In the genomic region with DNA sequence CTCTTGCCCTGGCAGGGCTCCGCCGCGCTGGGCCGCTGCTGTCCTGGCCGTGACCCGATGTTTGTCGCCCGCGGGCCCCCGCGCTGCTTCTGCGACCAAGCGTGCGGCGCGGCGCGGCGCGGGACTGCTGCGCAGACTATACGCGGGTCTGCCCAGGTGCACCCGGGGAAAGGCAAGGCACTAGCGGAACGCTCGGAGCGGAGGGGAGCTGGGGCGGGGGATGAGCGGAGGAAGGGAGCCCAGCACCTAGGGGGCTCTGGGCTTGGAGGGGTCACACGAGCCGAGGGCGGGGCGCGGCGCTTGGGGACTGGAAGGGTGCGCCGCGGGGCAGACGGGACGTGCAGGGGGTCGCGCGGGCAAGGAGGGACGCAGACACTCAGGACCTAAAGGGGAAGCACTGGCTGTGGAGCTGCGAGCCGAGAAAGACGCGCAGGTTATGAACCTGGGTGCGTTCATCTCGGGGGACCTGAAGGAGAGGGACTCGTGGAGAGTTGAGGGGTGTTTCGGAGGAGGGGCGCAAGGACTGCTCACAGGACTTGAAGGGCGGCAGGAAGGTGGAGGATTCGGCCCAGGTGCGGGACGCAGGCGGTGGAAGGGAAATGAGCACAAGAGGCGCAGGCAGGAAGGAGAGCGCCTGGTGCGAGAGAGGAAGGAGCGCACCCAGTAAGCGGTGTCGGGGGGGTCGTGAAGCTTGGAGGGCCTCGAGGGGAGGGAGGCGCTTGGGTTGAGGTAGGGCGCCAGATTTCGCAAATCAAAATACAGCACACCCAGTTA, we compare ENCODE assay signal across 8 cellular contexts. TPM values are rescaled to one million over a fixed set of nuclear protein-coding genes. Genes with fewer than 3 reads are reported as not detected.
DNase-seq lines count a peak whose midpoint lies in the region; ATAC-seq and TF ChIP-seq lines count a peak whose summit lies in the region.

No MANE protein-coding gene starts in this region.

- H4K8ac ChIP-seq in mesenchymal stem cell (ENCODE audit: low read length), result no peak overlapping the region

- 4% methylated on average over 57 of the region's 70 CpGs for WGBS in mesenchymal stem cell
- under 1% methylated on average over 70 of the region's 70 CpGs for WGBS in urinary bladder

- H3K27ac ChIP-seq in mesenchymal stem cell (ENCODE audit: low read length, poor library complexity, severe bottlenecking) (no peak overlapping the region), urinary bladder (ENCODE audit: low read depth) (no peak overlapping the region)

- H3K9ac ChIP-seq in mesenchymal stem cell (ENCODE audit: low read length), result no peak overlapping the region

- peak overlapping the region in 1 of 2 experiments; percentile 47 for H3K4ac ChIP-seq in mesenchymal stem cell (ENCODE audit: low read depth in 1 of 2, low read length in 2 of 2)

- H2BK12ac ChIP-seq in mesenchymal stem cell (ENCODE audit: low read length in 2 of 2), result no peak overlapping the region

- TF ChIP-seq CTCF in cardiac fibroblast (IDR thresholded peaks at IDR 0.05; ENCODE audit: low read depth, low read length), result no peak

- H3K27me3 ChIP-seq in mesenchymal stem cell (ENCODE audit: control insufficient read depth in 1 of 2, insufficient read depth in 1 of 2, low read length in 2 of 2), result peaks cover 59 to 74% of the 10 kb centered on the region in 2 experiments

- H3K4me2 ChIP-seq in mesenchymal stem cell (ENCODE audit: low read length, poor library complexity, severe bottlenecking), result peak overlapping the region; percentile 36

- no peaks in the 10 kb centered on the region for H3K79me1 ChIP-seq in mesenchymal stem cell (replicated peaks; ENCODE audit: low read length, poor library complexity, severe bottlenecking)

- no peak for ATAC-seq in HG02981 (IDR thresholded peaks at IDR 0.05; ENCODE audit: unreplicated experiment)

- no peak overlapping the region for H2BK5ac ChIP-seq in mesenchymal stem cell (ENCODE audit: low read depth, low read length, poor library complexity, severe bottlenecking)

- H2BK120ac ChIP-seq in mesenchymal stem cell (ENCODE audit: low read depth, low read length), result no peak overlapping the region

- peaks cover 12% of the 10 kb centered on the region for H3K4me1 ChIP-seq in mesenchymal stem cell (ENCODE audit: control insufficient read depth, insufficient read depth, low read depth, low read length)
- no peaks in the 10 kb centered on the region for H3K4me1 ChIP-seq in urinary bladder (ENCODE audit: insufficient read depth)

- no peak overlapping the region for H3K18ac ChIP-seq in mesenchymal stem cell (ENCODE audit: low read depth in 1 of 2, low read length in 2 of 2)

- no peak overlapping the region for H2BK15ac ChIP-seq in mesenchymal stem cell (ENCODE audit: low read depth, poor library complexity, severe bottlenecking)

- H3K4me3 ChIP-seq in cardiac fibroblast (replicated peaks in 1 of 2; ENCODE audit: low read depth in 2 of 2, low read length in 2 of 2), result peak overlapping the region; percentile 25 to 33
- H3K4me3 ChIP-seq in mesenchymal stem cell (ENCODE audit: insufficient read depth in 1 of 2, low read depth in 1 of 2, low read length in 2 of 2), result peak overlapping the region in 1 of 2 experiments; percentile 69
- H3K4me3 ChIP-seq in urinary bladder (ENCODE audit: low read depth, low read length), result peak overlapping the region; percentile 6

- no peaks in the 10 kb centered on the region for H3K36me3 ChIP-seq in mesenchymal stem cell (ENCODE audit: control insufficient read depth in 1 of 2, insufficient read depth in 2 of 2, low read depth in 1 of 2, low read length in 2 of 2)
- H3K36me3 ChIP-seq in urinary bladder (ENCODE audit: insufficient read depth), result no peaks in the 10 kb centered on the region

- peak overlapping the region in 1 of 2 experiments; percentile 48 for H3K23ac ChIP-seq in mesenchymal stem cell (ENCODE audit: low read length in 2 of 2)

- H2AK5ac ChIP-seq in mesenchymal stem cell (ENCODE audit: low read length, severe bottlenecking), result no peak overlapping the region

- peak overlapping the region; percentile 5 for H2AFZ ChIP-seq in mesenchymal stem cell (ENCODE audit: low read depth, low read length)

- H3K9me3 ChIP-seq in mesenchymal stem cell (ENCODE audit: control insufficient read depth, low read length), result no peaks in the 10 kb centered on the region

- peak; percentile 13 for DNase-seq in activated naive CD4-positive, alpha-beta T cell treated with Interleukin-2 at 50 U/mL for 16 hours
- DNase-seq in activated naive CD4-positive, alpha-beta T cell (lab: John Stamatoyannopoulos, UW), result no peak
- DNase-seq in cardiac fibroblast (ENCODE audit: low read depth in 2 of 2) (no peak), mesenchymal stem cell (no peak), Ammon's horn (ENCODE audit: low spot score) (no peak), NCI-H226 (no peak)

- H4K91ac ChIP-seq in mesenchymal stem cell (ENCODE audit: low read length), result no peak overlapping the region

- no peak overlapping the region for H3K14ac ChIP-seq in mesenchymal stem cell (ENCODE audit: low read length in 2 of 2)

RNA-seq across cellular contexts. Expression of a gene that starts 40.8 kb away (rescaled TPM):
- polyA plus RNA-seq in mesenchymal stem cell (2013, experiment 1 of 2), result 13.4 TPM
- polyA plus RNA-seq in mesenchymal stem cell (2013, experiment 2 of 2), result 12.3 TPM
- total RNA-seq in urinary bladder, result 22.2 TPM
- polyA plus RNA-seq in urinary bladder, result 17.2 TPM
